11 cellular contexts compared by ENCODE assay signal in the genomic region with DNA sequence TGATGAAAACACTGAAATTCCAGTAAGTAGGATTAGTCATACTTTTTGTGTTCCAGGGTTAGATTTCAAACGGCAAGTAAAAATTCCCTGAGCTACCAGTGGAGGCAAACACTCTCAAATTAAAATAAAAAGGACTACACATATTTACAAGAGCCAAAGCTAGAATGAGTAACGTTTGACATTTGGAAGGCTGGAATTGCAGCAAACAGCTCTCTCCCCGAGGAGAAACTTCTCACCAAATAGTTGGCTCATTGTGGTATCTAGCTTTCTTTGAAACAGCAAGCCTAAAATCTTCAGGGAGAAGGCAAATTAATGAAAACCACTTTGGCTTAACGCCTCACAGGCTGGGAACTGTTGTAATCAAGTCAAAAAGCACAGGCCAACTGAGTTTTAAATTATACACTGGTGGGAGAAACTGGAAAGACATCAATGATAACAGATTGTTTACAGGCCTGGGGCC.
DNase-seq lines count a peak whose midpoint lies in the region; ATAC-seq and TF ChIP-seq lines count a peak whose summit lies in the region.
"Had no signal": no experiment of that assay in that cellular context is flagged by ENCODE, and none has a peak within 500 bp of the region (broad histone marks: within the 10 kb centered on the region; RNA-seq: fewer than 3 reads in every experiment).

No MANE protein-coding gene starts in this region.

- H3K56ac ChIP-seq in H9 (ENCODE audit: insufficient read length, low read depth, low read length), result no peak overlapping the region

- POLR2A ChIA-PET in HEK293T (lab: Yijun Ruan, JAX), result no interaction called here

- no peaks in the 10 kb centered on the region for H4K20me1 ChIP-seq in H9 (ENCODE audit: control insufficient read depth, insufficient read depth, insufficient read length)

- no peak overlapping the region for H2BK15ac ChIP-seq in H9 (ENCODE audit: low read depth, low read length)

- no peak overlapping the region for H4K5ac ChIP-seq in H9 (ENCODE audit: insufficient read length, low read depth, low read length)

- H3K14ac ChIP-seq in H9 (ENCODE audit: insufficient read depth, low read length), result no peak overlapping the region

- DNase-seq in AG20443 (ENCODE audit: low spot score) (peak; percentile 70), adipocyte (ENCODE audit: low read depth) (peak; percentile 86), foreskin melanocyte (peak; percentile 91), pons (ENCODE audit: low spot score) (peak; percentile 34), HEK293T (ENCODE audit: extremely low spot score) (no peak), H9 (no peak)
- DNase-seq in activated CD4-positive, alpha-beta T cell treated with anti-CD3 and anti-CD28 coated beads, Interleukin-2, amount 10 ng/mL, durations not matched to agents 24 days and 14 days, result no peak
- DNase-seq: activated naive CD4-positive, alpha-beta T cell treated with anti-CD3 and anti-CD28 coated beads, Interleukin-2, amount 10 ng/mL, durations not matched to agents 7 days and 5 days; Caco-2; stimulated activated CD4-positive, alpha-beta T cell treated with anti-CD3 and anti-CD28 coated beads, Interleukin-2, amount 100 ng/mL, for 24 hours had no signal

- no peak overlapping the region for H2BK120ac ChIP-seq in H9 (ENCODE audit: low read depth, low read length, poor library complexity, severe bottlenecking)

- H3K23ac ChIP-seq in H9 (ENCODE audit: insufficient read length, low read depth, low read length), result no peak overlapping the region

- H3K18ac ChIP-seq in H9 (ENCODE audit: insufficient read length, low read depth, low read length), result no peak overlapping the region

- H3K27ac Mint-ChIP-seq in activated CD4-positive, alpha-beta T cell treated with anti-CD3 and anti-CD28 coated beads, Interleukin-2, amount 10 ng/mL, durations not matched to agents 24 days and 14 days, result no peak overlapping the region
- no peak overlapping the region; a peak in 1 of 7 replicates for H3K27ac Mint-ChIP-seq in H9
- H3K27ac Mint-ChIP-seq: activated naive CD4-positive, alpha-beta T cell treated with anti-CD3 and anti-CD28 coated beads, Interleukin-2, amount 10 ng/mL, durations not matched to agents 7 days and 5 days had no signal

- no peak overlapping the region for H2AFZ ChIP-seq in H9 (ENCODE audit: low read length)

- no peak overlapping the region for H2BK5ac ChIP-seq in H9 (ENCODE audit: insufficient read length, low read length)

- no peak overlapping the region for H2BK12ac ChIP-seq in H9 (ENCODE audit: insufficient read length, low read depth, low read length)

- H3K4me3 ChIP-seq in adipocyte (ENCODE audit: low read length), result no peak overlapping the region

- no peaks in the 10 kb centered on the region for H3K36me3 Mint-ChIP-seq in activated CD4-positive, alpha-beta T cell treated with anti-CD3 and anti-CD28 coated beads, Interleukin-2, amount 10 ng/mL, durations not matched to agents 24 days and 14 days (ENCODE audit: low read depth)
- H3K36me3 Mint-ChIP-seq in H9 (ENCODE audit: insufficient read depth in 1 of 3, low read depth in 3 of 3), result no peaks in the 10 kb centered on the region
- H3K36me3 Mint-ChIP-seq: activated naive CD4-positive, alpha-beta T cell treated with anti-CD3 and anti-CD28 coated beads, Interleukin-2, amount 10 ng/mL, durations not matched to agents 7 days and 5 days had no signal

- H3K4ac ChIP-seq in H9 (ENCODE audit: low read depth, low read length), result no peak overlapping the region

- peaks cover 5% of the 10 kb centered on the region for H3K27me3 Mint-ChIP-seq in activated CD4-positive, alpha-beta T cell treated with anti-CD3 and anti-CD28 coated beads, Interleukin-2, amount 10 ng/mL, durations not matched to agents 24 days and 14 days
- no peaks in the 10 kb centered on the region for H3K27me3 Mint-ChIP-seq in H9 (ENCODE audit: low read depth)

- no CpG with 5 or more reads among the region's 4 CpGs for WGBS in H9 (ENCODE audit: extremely low coverage, insufficient read length, low lambda C conversion rate)

- H4K8ac ChIP-seq in H9 (replicated peaks; ENCODE audit: insufficient read length, low read depth, low read length), result no peak overlapping the region

- H3K4me3 Mint-ChIP-seq in activated CD4-positive, alpha-beta T cell treated with anti-CD3 and anti-CD28 coated beads, Interleukin-2, amount 10 ng/mL, durations not matched to agents 24 days and 14 days, result no peak overlapping the region
- H3K4me3 Mint-ChIP-seq in H9, result no peak overlapping the region
- H3K4me3 Mint-ChIP-seq: activated naive CD4-positive, alpha-beta T cell treated with anti-CD3 and anti-CD28 coated beads, Interleukin-2, amount 10 ng/mL, durations not matched to agents 7 days and 5 days had no signal

- H3K4me2 ChIP-seq in H9 (ENCODE audit: insufficient read depth, insufficient read length, low read length), result no peak overlapping the region

- H2AK5ac ChIP-seq in H9 (ENCODE audit: insufficient read length, low read length), result no peak overlapping the region

- H2BK20ac ChIP-seq in H9 (ENCODE audit: low read depth, low read length, poor library complexity, severe bottlenecking), result no peak overlapping the region

- no peak for TF ChIP-seq CTCF in H9 (conservative IDR thresholded peaks at IDR 0.05)

- H3K27me3 ChIP-seq in adipocyte (replicated peaks; ENCODE audit: control insufficient read depth, insufficient read depth, low read length) (no peaks in the 10 kb centered on the region), H9 (ENCODE audit: insufficient read depth, low read length) (no peaks in the 10 kb centered on the region)

- no peak for ATAC-seq in HG03108 (IDR thresholded peaks at IDR 0.05; ENCODE audit: unreplicated experiment)

- no peak overlapping the region for H3K27ac ChIP-seq in H9 (ENCODE audit: insufficient read length, low read depth, low read length)

- peaks cover 23% of the 10 kb centered on the region for H3K4me1 ChIP-seq in adipocyte (ENCODE audit: control insufficient read depth, insufficient read depth, low read length)
- no peaks in the 10 kb centered on the region for H3K4me1 ChIP-seq in H9 (ENCODE audit: insufficient read depth, low read length)
- H3K4me1 ChIP-seq: Caco-2 had no signal

- H3K23me2 ChIP-seq in H9 (ENCODE audit: insufficient read length, low read depth, low read length, poor library complexity, severe bottlenecking), result no peaks in the 10 kb centered on the region

- H3K4me1 Mint-ChIP-seq in activated CD4-positive, alpha-beta T cell treated with anti-CD3 and anti-CD28 coated beads, Interleukin-2, amount 10 ng/mL, durations not matched to agents 24 days and 14 days, result no peaks in the 10 kb centered on the region
- H3K4me1 Mint-ChIP-seq in H9, result 0 out of 4 replicates have a peak, but pooled peaks cover 0 to 2% of the 10 kb centered on the region in 2 experiments
- H3K4me1 Mint-ChIP-seq: activated naive CD4-positive, alpha-beta T cell treated with anti-CD3 and anti-CD28 coated beads, Interleukin-2, amount 10 ng/mL, durations not matched to agents 7 days and 5 days had no signal

- H3K9me3 ChIP-seq in adipocyte (ENCODE audit: control insufficient read depth, low read length) (no peaks in the 10 kb centered on the region), H9 (ENCODE audit: control insufficient read depth, low read depth, low read length) (no peaks in the 10 kb centered on the region)
- H3K9me3 ChIP-seq: Caco-2 had no signal

- peak overlapping the region; percentile 52 for H3K9ac ChIP-seq in adipocyte (ENCODE audit: low read length)
- H3K9ac ChIP-seq in H9 (ENCODE audit: extremely low read depth, insufficient read length, low read length), result no peak overlapping the region

- no peaks in the 10 kb centered on the region for H3K79me1 ChIP-seq in H9 (ENCODE audit: insufficient read depth, low read depth, low read length, poor library complexity, severe bottlenecking)

- intact Hi-C loops in activated CD4-positive, alpha-beta T cell treated with anti-CD3 and anti-CD28 coated beads, Interleukin-2, amount 10 ng/mL, durations not matched to agents 24 days and 14 days (cut with micrococcal nuclease), result no loop called here

- no peak overlapping the region for H3T11ph ChIP-seq in H9 (ENCODE audit: low read length)

- H3K36me3 ChIP-seq in adipocyte (ENCODE audit: control insufficient read depth, insufficient read depth, low read length, severe bottlenecking), result no peaks in the 10 kb centered on the region

- H3K79me2 ChIP-seq in H9 (ENCODE audit: insufficient read depth, low read length), result no peaks in the 10 kb centered on the region

- H4K91ac ChIP-seq in H9 (ENCODE audit: insufficient read length, low read depth, low read length), result no peak overlapping the region

- CTCF ChIA-PET in HEK293T (lab: Yijun Ruan, JAX), result interaction anchor here (0.7 kb wide), 2 partner anchors 735 to 847 kb away, joined by 3 to 4 read pairs; no protein-coding TSS in a partner anchor

- H3K9me3 Mint-ChIP-seq in activated CD4-positive, alpha-beta T cell treated with anti-CD3 and anti-CD28 coated beads, Interleukin-2, amount 10 ng/mL, durations not matched to agents 24 days and 14 days, result no peaks in the 10 kb centered on the region
- H3K9me3 Mint-ChIP-seq in H9, result no peaks in the 10 kb centered on the region
- H3K9me3 Mint-ChIP-seq: activated naive CD4-positive, alpha-beta T cell treated with anti-CD3 and anti-CD28 coated beads, Interleukin-2, amount 10 ng/mL, durations not matched to agents 7 days and 5 days had no signal

TF ChIP-seq in HEK293T, 16 proteins besides CTCF, POLR2A, EP300 and RAD21:
- no peak for TF ChIP-seq SP1 (IDR thresholded peaks at IDR 0.05)

Comparison
In these comparisons a context has a peak if more than half of its experiments do, and no peak if none do; other contexts are left out.
1. DNase-seq: peak in AG20443 (single experiment), adipocyte (single experiment), foreskin melanocyte (single experiment) and pons (single experiment); none in HEK293T (single experiment), activated CD4-positive, alpha-beta T cell treated with anti-CD3 and anti-CD28 coated beads, Interleukin-2, amount 10 ng/mL, durations not matched to agents 24 days and 14 days (single experiment) and H9 (single experiment).